ENCODE assay signal across 8 cellular contexts in the genomic region with DNA sequence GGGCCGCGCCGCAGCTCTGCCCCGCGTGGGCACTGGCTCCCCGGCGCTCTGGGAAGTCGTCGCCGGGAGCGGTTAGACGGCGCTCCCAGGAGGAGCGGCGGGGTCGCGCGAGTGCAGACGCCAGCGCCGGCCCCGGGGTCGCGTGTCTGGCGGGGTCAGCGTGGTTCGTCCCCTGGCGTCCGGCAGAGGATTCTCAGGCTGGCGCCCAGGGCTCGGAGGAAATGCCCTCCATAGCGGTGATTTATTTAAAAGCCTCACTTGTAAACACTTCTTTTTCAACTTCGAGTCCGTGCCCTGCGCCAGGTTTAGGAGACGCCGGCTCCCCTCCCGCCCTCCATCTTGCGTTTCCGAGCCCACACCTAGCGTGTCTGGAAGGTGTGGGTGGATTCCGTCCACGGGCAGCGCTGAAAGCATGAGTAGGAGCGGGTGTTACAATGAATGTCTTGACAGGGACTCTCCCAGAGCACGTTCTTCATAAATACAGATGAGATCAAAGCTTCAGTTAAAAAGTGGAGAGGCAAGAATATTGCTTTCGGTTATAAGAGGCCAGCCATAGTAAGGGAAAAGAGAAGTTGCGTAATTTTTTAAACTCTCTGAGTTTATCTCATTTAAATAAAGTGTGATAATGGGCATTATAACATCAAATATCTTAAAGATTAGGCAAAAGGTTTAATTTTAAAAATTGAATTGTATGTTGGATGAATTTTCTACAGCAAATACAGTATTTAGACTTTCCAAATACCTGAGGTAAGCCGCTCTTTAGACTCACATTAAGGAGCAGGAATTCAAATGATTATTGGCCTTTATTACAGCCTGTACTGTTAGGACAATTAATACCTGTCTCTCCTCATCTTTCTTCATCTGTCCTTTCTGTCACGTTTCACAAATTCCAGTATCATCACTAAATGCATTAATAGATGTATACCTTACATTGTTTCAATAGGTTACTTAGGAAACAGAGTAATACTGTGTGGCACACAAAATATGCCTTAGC. TPM values are rescaled to one million over a fixed set of nuclear protein-coding genes. Genes with fewer than 3 reads are reported as not detected.
DNase-seq lines count a peak whose midpoint lies in the region; ATAC-seq, FAIRE-seq and TF ChIP-seq lines count a peak whose summit lies in the region.

No MANE protein-coding gene starts in this region.

- H3K4me3 Mint-ChIP-seq in CD4-positive, alpha-beta memory T cell, result peak overlapping the region; percentile 87 to 99 (median 94)

- peak overlapping the region; percentile 82 for H3K27ac ChIP-seq in CD4-positive, alpha-beta memory T cell (ENCODE audit: low read depth, low read length)
- H3K27ac ChIP-seq in psoas muscle, result peak overlapping the region; percentile 88

- no peaks in the 10 kb centered on the region for H3K36me3 ChIP-seq in CD4-positive, alpha-beta memory T cell (ENCODE audit: insufficient read depth, low read length)
- no peaks in the 10 kb centered on the region for H3K36me3 ChIP-seq in psoas muscle (ENCODE audit: insufficient read depth in 1 of 2, low read depth in 1 of 2)

- POLR2A ChIA-PET in CD4-positive, alpha-beta memory T cell (lab: Charles Lee; ENCODE audit: partially characterized antibody), result interaction anchor here (0.9 to 3.3 kb wide), 5 partner anchors 10 to 491 kb away, joined by 3 to 20 read pairs (median 7); partner anchors contain the start of genes AP1AR, LARP7, TIFA and ZGRF1

- H3K4me1 Mint-ChIP-seq in CD4-positive, alpha-beta memory T cell, result peaks cover 24 to 37% (median 28%) of the 10 kb centered on the region in 4 donors

- CTCF ChIA-PET in CD4-positive, alpha-beta memory T cell (lab: Charles Lee; ENCODE audit: partially characterized antibody), result interaction anchor here (1.2 to 1.7 kb wide), 2 partner anchors 11 to 376 kb away, joined by 3 to 5 read pairs; no protein-coding TSS in a partner anchor

- peaks cover 36% of the 10 kb centered on the region for H3K4me1 ChIP-seq in CD4-positive, alpha-beta memory T cell (ENCODE audit: insufficient read depth, low read length)
- peaks cover 15% of the 10 kb centered on the region for H3K4me1 ChIP-seq in psoas muscle

- H3K4me3 ChIP-seq in CD4-positive, alpha-beta memory T cell (ENCODE audit: low read length in 2 of 2), result peak overlapping the region; percentile 82 to 88
- H3K4me3 ChIP-seq in psoas muscle, result peak overlapping the region; percentile 94

- intact Hi-C loops in CD4-positive, alpha-beta memory T cell (cut with micrococcal nuclease), result loop anchor here (1.0 to 10.0 kb wide), 10 partner anchors 21 to 1619 kb away; partner anchors contain the start of genes AP1AR, CAMK2D, LARP7 and TIFA
- intact Hi-C loops in left ventricle myocardium superior (cut with micrococcal nuclease), result loop anchor here (10.0 kb wide), 1 partner anchor 89 kb away; the partner anchor contains the start of gene AP1AR
- intact Hi-C loops in psoas muscle (cut with DNase I), result loop anchor here (2.0 to 5.0 kb wide), 3 partner anchors 49 to 86 kb away; partner anchors contain the start of gene AP1AR (in 1 of the 2)

- H3K36me3 Mint-ChIP-seq in CD4-positive, alpha-beta memory T cell, result peaks cover 0 to 3% of the 10 kb centered on the region in 2 donors

- peak overlapping the region; percentile 85 to 99 (median 96) for H3K27ac Mint-ChIP-seq in CD4-positive, alpha-beta memory T cell

- 2 to 5% (median 3%) methylated on average over 43 to 50 of the region's 50 CpGs for WGBS in psoas muscle, 3 donors

- peak; percentile 21 for TF ChIP-seq CTCF in psoas muscle (IDR thresholded peaks at IDR 0.05)

- ATAC-seq in GM19372 (IDR thresholded peaks at IDR 0.05; ENCODE audit: low read depth, unreplicated experiment), result peak; percentile 48
- ATAC-seq in HG03457 (IDR thresholded peaks at IDR 0.05; ENCODE audit: unreplicated experiment), result peak; percentile 47
- peak; percentile 46 for ATAC-seq in left ventricle myocardium superior
- ATAC-seq in psoas muscle, result peak; percentile 60 to 68 (median 60)

- H3K27me3 Mint-ChIP-seq in CD4-positive, alpha-beta memory T cell, result no peaks in the 10 kb centered on the region

- H3K9me3 Mint-ChIP-seq in CD4-positive, alpha-beta memory T cell, result no peaks in the 10 kb centered on the region

- H3K27me3 ChIP-seq in CD4-positive, alpha-beta memory T cell (ENCODE audit: insufficient read depth, low read length), result no peaks in the 10 kb centered on the region
- no peaks in the 10 kb centered on the region for H3K27me3 ChIP-seq in psoas muscle (ENCODE audit: insufficient read depth in 3 of 3, low read length in 2 of 3)

- FAIRE-seq in urothelium cell line (lab: Jason Lieb, UNC), result peak; percentile 77

- peak; percentile 61 to 86 (median 66) for DNase-seq in CD4-positive, alpha-beta memory T cell
- DNase-seq in SKM-1 treated with dmso at 0.1 percent for 144 hours (lab: John Stamatoyannopoulos, UW; ENCODE audit: unreplicated experiment) (peak; percentile 72), left ventricle myocardium superior (peak; percentile 66), psoas muscle (peak; percentile 47 to 69), urothelium cell line (ENCODE audit: low spot score) (peak; percentile 72)
- peak; percentile 54 for DNase-seq in activated naive CD8-positive, alpha-beta T cell treated with anti-CD3 and anti-CD28 coated beads, Interleukin-2, amount 50 U/mL, for 16 hours (ENCODE audit: low read depth, low spot score)

- H3K9me3 ChIP-seq in CD4-positive, alpha-beta memory T cell (ENCODE audit: control insufficient read depth in 1 of 2, low read length in 2 of 2), result no peaks in the 10 kb centered on the region
- H3K9me3 ChIP-seq in psoas muscle, result no peaks in the 10 kb centered on the region

RNA-seq across cellular contexts. Expression of gene FAM241A, which starts 0.9 kb away (rescaled TPM):
- total RNA-seq in CD4-positive, alpha-beta memory T cell, result 1 to 10 TPM; 2.7 TPM
- polyA plus RNA-seq in CD4-positive, alpha-beta memory T cell, result 1 to 10 TPM; 4.0 to 4.7 TPM
- 11.3 TPM for total RNA-seq in left ventricle myocardium superior
- 1 to 10 TPM; 2.6 to 4.8 (median 3.8) TPM for total RNA-seq in psoas muscle
- polyA plus RNA-seq in psoas muscle, result 1 to 10 TPM; 2.8 to 6.0 (median 3.1) TPM

Comparison
In these comparisons a context has a peak if more than half of its experiments do, and no peak if none do; other contexts are left out.
1. Peak in every context shown above with its lines: DNase-seq, ATAC-seq, H3K4me3 ChIP-seq and H3K27ac ChIP-seq.